In genomic region chr10:3787001-3787400, GRCh38 we compare ENCODE assay signal across 12 cellular contexts. TPM values are rescaled to one million over a fixed set of nuclear protein-coding genes. Genes with fewer than 3 reads are reported as not detected.
DNase-seq lines count a peak whose midpoint lies in the region; ATAC-seq, FAIRE-seq and TF ChIP-seq lines count a peak whose summit lies in the region.
"Had no signal": no experiment of that assay in that cellular context is flagged by ENCODE, and none has a peak within 500 bp of the region (broad histone marks: within the 10 kb centered on the region; RNA-seq: fewer than 3 reads in every experiment).

No MANE protein-coding gene starts in this region.

- 60% methylated on average over 3 of the region's 3 CpGs for WGBS in HepG2 (ENCODE audit: low lambda C conversion rate)

- H3K4me1 ChIP-seq in HepG2 (ENCODE audit: insufficient read depth, low read length): peaks cover 35% of the 10 kb centered on the region
- H3K4me1 ChIP-seq in subcutaneous abdominal adipose tissue (ENCODE audit: control insufficient read depth in 5 of 5, insufficient read depth in 5 of 5, low read length in 5 of 5): peaks cover 0 to 15% (median 7%) of the 10 kb centered on the region in 5 donors

- H3K36me3 Mint-ChIP-seq in activated T-cell treated with anti-CD3 and anti-CD28 coated beads, Interleukin-2, amount 50 U/mL, for 4 hours (ENCODE audit: insufficient read depth): peaks cover 30% of the 10 kb centered on the region
- H3K36me3 Mint-ChIP-seq in activated naive CD8-positive, alpha-beta T cell treated with anti-CD3 and anti-CD28 coated beads for 36 hours: peaks cover 35% of the 10 kb centered on the region

- H3K9ac ChIP-seq in HepG2 (ENCODE audit: insufficient read depth, low read depth, low read length) (peak overlapping the region; percentile 99; the same call in 1 of the 2 replicates), subcutaneous abdominal adipose tissue (ENCODE audit: low read length in 5 of 5) (no peak overlapping the region)

- H3K9me3 Mint-ChIP-seq in activated T-cell treated with anti-CD3 and anti-CD28 coated beads, Interleukin-2, amount 50 U/mL, for 4 hours: peaks cover 13% of the 10 kb centered on the region
- H3K9me3 Mint-ChIP-seq in activated naive CD8-positive, alpha-beta T cell treated with anti-CD3 and anti-CD28 coated beads for 36 hours: peaks cover 9% of the 10 kb centered on the region

- in situ Hi-C loops in HepG2 (cut with HindIII; ENCODE audit: extremely low pct_ligation_motif_present, low pct_unique_long_range_greater_than_20kb): loop anchor here (5.0 kb wide), 1 partner anchor 65 kb away; no protein-coding TSS in a partner anchor

- BruUV-seq in HepG2 (replicated peaks; lab: Mats Ljungman, UMichigan): no TSS peak

- H3K27ac ChIP-seq in HepG2 (ENCODE audit: extremely low read length, insufficient read depth, low read length) (peak overlapping the region; percentile 99), subcutaneous abdominal adipose tissue (ENCODE audit: low read depth, low read length) (peak overlapping the region; percentile 100)

- peaks cover 20% of the 10 kb centered on the region for H4K20me1 ChIP-seq in HepG2 (ENCODE audit: insufficient read depth, low read length)

- peak overlapping the region; percentile 95 for H3K4me3 Mint-ChIP-seq in activated T-cell treated with anti-CD3 and anti-CD28 coated beads, Interleukin-2, amount 50 U/mL, for 4 hours
- H3K4me3 Mint-ChIP-seq in activated naive CD8-positive, alpha-beta T cell treated with anti-CD3 and anti-CD28 coated beads for 36 hours: no peak overlapping the region

- TF ChIP-seq EP300 in HepG2 (IDR thresholded peaks at IDR 0.05; ENCODE audit: low read depth in 2 of 2, low read length in 2 of 2) (no peak), HepG2 (CRISPR knock-in tag; IDR thresholded peaks at IDR 0.05; ENCODE audit: borderline replicate concordance) (no peak)

- TF ChIP-seq POLR2A in HepG2 (IDR thresholded peaks at IDR 0.05; ENCODE audit: insufficient read depth in 1 of 2, low read depth in 2 of 2, low read length in 2 of 2): peak in 1 of 2 experiments; percentile 32; a peak in 1 of 4 replicates

- peaks cover 21% of the 10 kb centered on the region for H3K4me1 Mint-ChIP-seq in activated T-cell treated with anti-CD3 and anti-CD28 coated beads, Interleukin-2, amount 50 U/mL, for 4 hours (ENCODE audit: low read depth)
- H3K4me1 Mint-ChIP-seq in activated naive CD8-positive, alpha-beta T cell treated with anti-CD3 and anti-CD28 coated beads for 36 hours: peaks cover 29% of the 10 kb centered on the region

- no peak for TF ChIP-seq RAD21 in HepG2 (CRISPR knock-in tag; IDR thresholded peaks at IDR 0.05)

- no peak for TF ChIP-seq CTCF in HepG2 (CRISPR knock-in tag; IDR thresholded peaks at IDR 0.05)

- H3K4me3 ChIP-seq in HepG2 (replicated peaks in 1 of 3; ENCODE audit: insufficient read depth in 1 of 3, low read depth in 2 of 3, low read length in 3 of 3): 0 out of 6 replicates have a peak overlapping the region, but pooled peaks of 1 of the 3 experiments have one; percentile 81
- H3K4me3 ChIP-seq in subcutaneous abdominal adipose tissue (ENCODE audit: low read depth in 1 of 5, low read length in 5 of 5): peak overlapping the region in 1 of 5 donors; percentile 83
- H3K4me3 ChIP-seq: SK-N-MC had no signal

- no peaks in the 10 kb centered on the region for H3K27me3 Mint-ChIP-seq in activated T-cell treated with anti-CD3 and anti-CD28 coated beads, Interleukin-2, amount 50 U/mL, for 4 hours (ENCODE audit: low read depth)
- H3K27me3 Mint-ChIP-seq in activated naive CD8-positive, alpha-beta T cell treated with anti-CD3 and anti-CD28 coated beads for 36 hours: peaks cover 11% of the 10 kb centered on the region

- intact Hi-C loops in HepG2 (cut with micrococcal nuclease; ENCODE audit: unreplicated experiment): loop anchor here (5.0 kb wide), 1 partner anchor 120 kb away; no protein-coding TSS in a partner anchor

- CTCF ChIA-PET in HepG2 (lab: Yijun Ruan, JAX; ENCODE audit: low intra/inter-chr PET ratio, low total read pairs): no interaction called here

- DNase-seq in activated T-cell treated with anti-CD3 and anti-CD28 coated beads, Interleukin-2, amount 50 U/mL, for 4 hours: no peak
- DNase-seq in activated T-cell treated with anti-CD3 and anti-CD28 coated beads for 4 hours (no peak), HepG2 (ENCODE audit: low spot score) (no peak), SW 1271 (lab: John Stamatoyannopoulos, UW) (no peak)
- no peak for DNase-seq in activated naive CD8-positive, alpha-beta T cell treated with anti-CD3 and anti-CD28 coated beads for 36 hours
- DNase-seq: activated effector memory CD4-positive, alpha-beta T cell treated with Interleukin-2 at 50 U/mL for 16 hours; NCI-H1930 had no signal

- FAIRE-seq in HepG2 (lab: Jason Lieb, UNC): no peak
- FAIRE-seq: GM12878 had no signal

- peak overlapping the region; percentile 95 for H3K4me2 ChIP-seq in HepG2 (ENCODE audit: low read depth, low read length)

- no peak for ATAC-seq in activated T-cell treated with anti-CD3 and anti-CD28 coated beads, Interleukin-2, amount 50 U/mL, for 4 hours
- ATAC-seq in HepG2 (no peak), HG03520 (IDR thresholded peaks at IDR 0.05; ENCODE audit: unreplicated experiment) (no peak), HG02678 (IDR thresholded peaks at IDR 0.05; ENCODE audit: unreplicated experiment) (no peak)
- ATAC-seq: GM12878 had no signal

- no peak overlapping the region for H2AFZ ChIP-seq in HepG2 (ENCODE audit: low read length)

- peaks cover 0 to 7% of the 10 kb centered on the region in 2 experiments; a peak in 2 of 5 replicates for H3K36me3 ChIP-seq in HepG2 (replicated peaks in 1 of 2; ENCODE audit: control insufficient read depth in 1 of 2, insufficient read depth in 2 of 2, low read length in 2 of 2)
- H3K36me3 ChIP-seq in subcutaneous abdominal adipose tissue (ENCODE audit: control insufficient read depth in 5 of 5, insufficient read depth in 5 of 5, low read length in 5 of 5): peaks cover 0 to 7% (median 3%) of the 10 kb centered on the region in 5 donors

- H3K9me3 ChIP-seq in HepG2 (ENCODE audit: low read length) (no peaks in the 10 kb centered on the region), subcutaneous abdominal adipose tissue (ENCODE audit: control insufficient read depth in 5 of 5, low read length in 5 of 5) (peaks cover 0 to 4% (median 0%) of the 10 kb centered on the region in 5 donors)

- H3K27me3 ChIP-seq in HepG2 (ENCODE audit: control insufficient read depth in 1 of 2, insufficient read depth in 2 of 2, low read length in 2 of 2): no peaks in the 10 kb centered on the region; a peak in 1 of 5 replicates
- H3K27me3 ChIP-seq in subcutaneous abdominal adipose tissue (ENCODE audit: control insufficient read depth in 5 of 5, insufficient read depth in 4 of 5, low read length in 5 of 5): no peaks in the 10 kb centered on the region

- POLR2A ChIA-PET in HepG2 (lab: Yijun Ruan, JAX): interaction anchor here (4.6 kb wide), 1 partner anchor 22 kb away, joined by 217 read pairs; no protein-coding TSS in a partner anchor

- H3K79me2 ChIP-seq in HepG2 (ENCODE audit: insufficient read depth, low read length): peaks cover 30% of the 10 kb centered on the region

- peak overlapping the region; percentile 97 for H3K27ac Mint-ChIP-seq in activated naive CD8-positive, alpha-beta T cell treated with anti-CD3 and anti-CD28 coated beads for 36 hours

TF ChIP-seq in HepG2, 621 proteins besides CTCF, POLR2A, EP300 and RAD21 (continues in another document):
- no peak for TF ChIP-seq ATRX (CRISPR knock-in tag; IDR thresholded peaks at IDR 0.05; ENCODE audit: borderline replicate concordance)
- no peak for TF ChIP-seq POLR2AphosphoS5 (IDR thresholded peaks at IDR 0.05; ENCODE audit: low read depth, low read length)
- peak; percentile 12; the same call in 1 of the 2 replicates for TF ChIP-seq FOSL2 (CRISPR knock-in tag; IDR thresholded peaks at IDR 0.05)
- TF ChIP-seq SAP130 (CRISPR knock-in tag; IDR thresholded peaks at IDR 0.05; ENCODE audit: low read depth): no peak
- no peak for TF ChIP-seq SIX1 (CRISPR knock-in tag; IDR thresholded peaks at IDR 0.05; ENCODE audit: borderline replicate concordance)
- TF ChIP-seq KLF13 (CRISPR knock-in tag; IDR thresholded peaks at IDR 0.05): no peak
- TF ChIP-seq PHF20 (CRISPR knock-in tag; IDR thresholded peaks at IDR 0.05): no peak

RNA-seq across cellular contexts. Expression of gene KLF6, which starts 2.0 kb away (rescaled TPM):
- total RNA-seq in activated T-cell treated with anti-CD3 and anti-CD28 coated beads, Interleukin-2, amount 50 U/mL, for 4 hours: 100 to 1,000 TPM; 188 to 247 (median 209) TPM
- total RNA-seq in activated naive CD8-positive, alpha-beta T cell treated with anti-CD3 and anti-CD28 coated beads for 36 hours: 100 to 1,000 TPM; 117 to 125 TPM
- total RNA-seq in HepG2 (2016; rRNA removed; fragmentation: Illumina TruSeq; extraction: Trizol): 13.5 and 27.0 TPM in 2 replicates
- 17.4 and 21.1 TPM in 2 replicates for total RNA-seq in HepG2 (2016; cell fraction: cytosol; rRNA removed; fragmentation: Illumina TruSeq; extraction: Trizol; ENCODE audit: low read depth)
- 13.7 and 28.9 TPM in 2 replicates for total RNA-seq in HepG2 (2016; cell fraction: insoluble cytoplasmic fraction; rRNA removed; fragmentation: Illumina TruSeq; extraction: Trizol)
- 23.0 and 29.0 TPM in 2 replicates for total RNA-seq in HepG2 (2016; cell fraction: membrane; rRNA removed; fragmentation: Illumina TruSeq; extraction: Trizol)
- 106 and 113 TPM in 2 replicates for total RNA-seq in HepG2 (2016; cell fraction: nucleus; rRNA removed; fragmentation: Illumina TruSeq; extraction: Trizol)
- polyA plus RNA-seq in HepG2 (2011; rRNA removed): 71.9 and 75.4 TPM in 2 replicates
- 35.6 and 36.3 TPM in 2 replicates for polyA plus RNA-seq in HepG2 (2011; cell fraction: cytosol; rRNA removed)
- 201 and 233 TPM in 2 replicates for polyA plus RNA-seq in HepG2 (2011; cell fraction: nucleus; rRNA removed)
- 28.6 and 64.6 TPM in 2 replicates for polyA plus RNA-seq in HepG2 (2012)
- polyA plus RNA-seq in HepG2 (2016; cell fraction: cytosol; fragmentation: Illumina TruSeq; extraction: Trizol; ENCODE audit: low read depth): 2.8 and 3.6 TPM in 2 replicates
- 25.4 and 29.8 TPM in 2 replicates for polyA plus RNA-seq in HepG2 (2016; cell fraction: insoluble cytoplasmic fraction; fragmentation: Illumina TruSeq; extraction: Trizol; ENCODE audit: low read depth)
- 11.0 and 14.7 TPM in 2 replicates for polyA plus RNA-seq in HepG2 (2016; cell fraction: membrane; fragmentation: Illumina TruSeq; extraction: Trizol; ENCODE audit: low read depth)
- polyA plus RNA-seq in HepG2 (2016; cell fraction: nucleus; fragmentation: Illumina TruSeq; extraction: Trizol; ENCODE audit: insufficient read depth, low read depth): 165 and 176 TPM in 2 replicates
- 46.3 and 318 TPM in 2 replicates for polyA minus RNA-seq in HepG2 (2011; rRNA and poly(A)+ RNA removed; ENCODE audit: low replicate concordance)
- 50.8 and 67.4 TPM in 2 replicates for polyA minus RNA-seq in HepG2 (2011; cell fraction: cytosol; rRNA and poly(A)+ RNA removed)
- 544 and 615 TPM in 2 replicates for polyA minus RNA-seq in HepG2 (2011; cell fraction: nucleus; rRNA and poly(A)+ RNA removed)
